ENCODE assay signal across 8 cellular contexts in genomic region chr9:134640491-134641172, GRCh38. TPM values are rescaled to one million over a fixed set of nuclear protein-coding genes. Genes with fewer than 3 reads are reported as not detected.
DNase-seq lines count a peak whose midpoint lies in the region; ATAC-seq and TF ChIP-seq lines count a peak whose summit lies in the region.

No MANE protein-coding gene starts in this region.

- peaks cover 0 to 2% (median 0%) of the 10 kb centered on the region in 11 donors for H3K9me3 Mint-ChIP-seq in naive thymus-derived CD4-positive, alpha-beta T cell

- no peak for TF ChIP-seq CTCF in heart right ventricle (IDR thresholded peaks at IDR 0.05)
- TF ChIP-seq CTCF in upper lobe of right lung (IDR thresholded peaks at IDR 0.05), result no peak

- no peak for ATAC-seq in heart right ventricle
- ATAC-seq in naive thymus-derived CD4-positive, alpha-beta T cell, result no peak
- no peak for ATAC-seq in upper lobe of right lung
- ATAC-seq in HG02884 (IDR thresholded peaks at IDR 0.05; ENCODE audit: unreplicated experiment), result no peak

- peaks cover 7 to 31% (median 12%) of the 10 kb centered on the region in 5 donors for H3K27me3 Mint-ChIP-seq in naive thymus-derived CD4-positive, alpha-beta T cell

- intact Hi-C loops in heart right ventricle (cut with DNase I), result loop anchor here in 8 of 10 donors (5.0 to 10.0 kb wide), 5 partner anchors 106 to 466 kb away; no protein-coding TSS in a partner anchor
- intact Hi-C loops in cardiac septum (cut with DNase I), result loop anchor here (5.0 to 10.0 kb wide), 3 partner anchors 38 to 476 kb away; partner anchors contain the start of gene RNU6ATAC
- intact Hi-C loops in naive thymus-derived CD4-positive, alpha-beta T cell (cut with micrococcal nuclease), result loop anchor here in 1 of 2 donors (10.0 kb wide), 1 partner anchor 1194 kb away; no protein-coding TSS in a partner anchor
- intact Hi-C loops in upper lobe of right lung (cut with DNase I), result no loop called here

- H3K4me1 Mint-ChIP-seq in naive thymus-derived CD4-positive, alpha-beta T cell, result peaks cover 0 to 6% (median 0%) of the 10 kb centered on the region in 7 donors

- no peak overlapping the region for H3K27ac Mint-ChIP-seq in naive thymus-derived CD4-positive, alpha-beta T cell

- H3K27me3 ChIP-seq in heart right ventricle (peaks cover 0 to 30% (median 0%) of the 10 kb centered on the region in 7 donors), duodenal mucosa (ENCODE audit: control insufficient read depth in 1 of 2, insufficient read depth in 2 of 2, low read length in 2 of 2) (peaks cover 7 to 14% of the 10 kb centered on the region in 2 donors), upper lobe of right lung (peaks cover 13% of the 10 kb centered on the region)
- H3K27me3 ChIP-seq in naive thymus-derived CD4-positive, alpha-beta T cell (ENCODE audit: control insufficient read depth in 2 of 2, insufficient read depth in 2 of 2, low read length in 2 of 2), result no peaks in the 10 kb centered on the region

- POLR2A ChIA-PET in naive thymus-derived CD4-positive, alpha-beta T cell (lab: Charles Lee), result no interaction called here

- H3K9me3 ChIP-seq in heart right ventricle (no peaks in the 10 kb centered on the region), duodenal mucosa (ENCODE audit: control insufficient read depth in 1 of 2, low read length in 2 of 2) (no peaks in the 10 kb centered on the region), upper lobe of right lung (no peaks in the 10 kb centered on the region)
- H3K9me3 ChIP-seq in naive thymus-derived CD4-positive, alpha-beta T cell (ENCODE audit: control insufficient read depth in 2 of 3, low read length in 3 of 3), result no peaks in the 10 kb centered on the region

- CTCF ChIA-PET in naive thymus-derived CD4-positive, alpha-beta T cell (lab: Charles Lee), result no interaction called here

- H3K4me3 Mint-ChIP-seq in naive thymus-derived CD4-positive, alpha-beta T cell, result peak overlapping the region in 9 of 10 donors; percentile 36 to 72 (median 51)

- peaks cover 0 to 28% (median 21%) of the 10 kb centered on the region in 9 donors for H3K4me1 ChIP-seq in heart right ventricle
- H3K4me1 ChIP-seq in duodenal mucosa (ENCODE audit: control insufficient read depth in 1 of 2, insufficient read depth in 2 of 2, low read length in 2 of 2), result peaks cover 0 to 5% of the 10 kb centered on the region in 2 donors
- H3K4me1 ChIP-seq in naive thymus-derived CD4-positive, alpha-beta T cell (ENCODE audit: control insufficient read depth in 2 of 2, insufficient read depth in 2 of 2, low read length in 2 of 2), result no peaks in the 10 kb centered on the region
- H3K4me1 ChIP-seq in upper lobe of right lung, result peaks cover 6% of the 10 kb centered on the region

- H3K36me3 ChIP-seq in heart right ventricle (no peaks in the 10 kb centered on the region), duodenal mucosa (ENCODE audit: control insufficient read depth in 1 of 2, insufficient read depth in 2 of 2, low read length in 2 of 2) (no peaks in the 10 kb centered on the region), upper lobe of right lung (no peaks in the 10 kb centered on the region)
- H3K36me3 ChIP-seq in naive thymus-derived CD4-positive, alpha-beta T cell (ENCODE audit: control insufficient read depth in 2 of 3, insufficient read depth in 3 of 3, low read length in 3 of 3), result no peaks in the 10 kb centered on the region

- H3K27ac ChIP-seq in heart right ventricle (peak overlapping the region in 9 of 10 donors; percentile 47 to 92 (median 86)), duodenal mucosa (ENCODE audit: low read depth, low read length) (peak overlapping the region; percentile 20), upper lobe of right lung (peak overlapping the region; percentile 78)
- H3K27ac ChIP-seq in naive thymus-derived CD4-positive, alpha-beta T cell (ENCODE audit: low read depth, low read length), result no peak overlapping the region

- H3K4me3 ChIP-seq in heart right ventricle (peak overlapping the region in 9 of 10 donors; percentile 61 to 92 (median 77)), duodenal mucosa (ENCODE audit: low read depth in 1 of 2, low read length in 2 of 2) (peak overlapping the region in 1 of 2 donors; percentile 15), upper lobe of right lung (peak overlapping the region; percentile 54)
- H3K4me3 ChIP-seq in naive thymus-derived CD4-positive, alpha-beta T cell (ENCODE audit: low read length), result no peak overlapping the region

- WGBS in heart right ventricle, 2 donors, result 62 to 65% methylated on average over 15 of the region's 15 CpGs

- no peaks in the 10 kb centered on the region for H3K36me3 Mint-ChIP-seq in naive thymus-derived CD4-positive, alpha-beta T cell

- DNase-seq in heart right ventricle (no peak), cardiac septum (ENCODE audit: low spot score) (no peak), upper lobe of right lung (no peak), COR-L47 (lab: John Stamatoyannopoulos, UW) (no peak), kidney tubule cell (ENCODE audit: low spot score) (no peak)
- no peak for DNase-seq in naive thymus-derived CD4-positive, alpha-beta T cell

- peak overlapping the region in 1 of 2 donors; percentile 39 for H3K9ac ChIP-seq in duodenal mucosa (ENCODE audit: low read depth in 1 of 2, low read length in 2 of 2)

RNA-seq across cellular contexts. Expression of gene COL5A1, which starts 1.0 kb away (rescaled TPM):
- total RNA-seq in heart right ventricle (10 to 100 TPM in 7 of 10 donors, 1 to 10 TPM in 3; 8.1 to 60.0 (median 12.2) TPM), cardiac septum (21.6 TPM), upper lobe of right lung (37.8 TPM)
- 10 to 100 TPM; 13.8 to 19.7 TPM for polyA plus RNA-seq in heart right ventricle
- total RNA-seq in naive thymus-derived CD4-positive, alpha-beta T cell, result under 1 TPM; 0.16 to 0.56 (median 0.24) TPM
- polyA plus RNA-seq in naive thymus-derived CD4-positive, alpha-beta T cell, result not detected

Comparison
In these comparisons a context has a peak if more than half of its experiments do, and no peak if none do; other contexts are left out.
1. RNA of gene COL5A1, which starts 1.0 kb away (total RNA-seq): 37.8 TPM in upper lobe of right lung (single experiment), 21.6 TPM in cardiac septum (single experiment) and 8.1 to 60.0 TPM in heart right ventricle; 0.16 to 0.56 TPM in naive thymus-derived CD4-positive, alpha-beta T cell; every median in the first group is over 4 times any median in the second.